Comparison of ENCODE assay signal across 9 cellular contexts in the genomic region with DNA sequence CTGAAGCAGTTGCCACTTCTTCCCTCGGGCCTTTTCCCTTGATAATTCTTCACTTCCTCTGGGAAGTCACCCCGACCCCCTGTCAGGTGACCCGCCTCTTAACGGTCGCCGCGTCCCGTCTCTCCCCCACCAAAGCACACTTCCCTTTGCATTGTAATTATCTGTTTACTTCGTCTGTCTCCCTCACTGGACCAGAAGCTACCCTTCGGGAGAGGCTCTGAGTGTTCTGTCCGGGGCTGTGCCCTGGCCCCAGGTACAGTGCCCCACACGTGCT. TPM values are rescaled to one million over a fixed set of nuclear protein-coding genes. Genes with fewer than 3 reads are reported as not detected.
DNase-seq lines count a peak whose midpoint lies in the region; ATAC-seq and TF ChIP-seq lines count a peak whose summit lies in the region.
"Had no signal": no experiment of that assay in that cellular context is flagged by ENCODE, and none has a peak within 500 bp of the region (broad histone marks: within the 10 kb centered on the region; RNA-seq: fewer than 3 reads in every experiment).

No MANE protein-coding gene starts in this region.

- no peaks in the 10 kb centered on the region for H3K9me2 ChIP-seq in PC-9 (ENCODE audit: insufficient read depth)

- no TSS peak for BruUV-seq in PC-9 (replicated peaks; lab: Mats Ljungman, UMichigan)

- intact Hi-C loops in PC-9 (cut with micrococcal nuclease; ENCODE audit: unreplicated experiment) (loop anchor here (1.0 to 5.0 kb wide), 5 partner anchors 55 to 197 kb away; no protein-coding TSS in a partner anchor), psoas muscle (cut with DNase I) (loop anchor here in 1 of 2 donors (5.0 kb wide), 2 partner anchors 105 to 185 kb away; no protein-coding TSS in a partner anchor)

- no peaks in the 10 kb centered on the region for H3K9me3 ChIP-seq in PC-9 (ENCODE audit: insufficient read depth, low read depth)
- H3K9me3 ChIP-seq in psoas muscle = no peaks in the 10 kb centered on the region
- H3K9me3 ChIP-seq: adrenal gland had no signal

- H4K20me1 ChIP-seq in PC-9 (ENCODE audit: insufficient read depth) = no peaks in the 10 kb centered on the region

- H2AFZ ChIP-seq in PC-9 = peak overlapping the region; percentile 72

- TF ChIP-seq CTCF in GM12864 (IDR thresholded peaks at IDR 0.05; ENCODE audit: low read depth, low read length, missing control alignments) (no peak), PC-9 (conservative IDR thresholded peaks at IDR 0.05) (no peak), epithelial cell of proximal tubule (conservative IDR thresholded peaks at IDR 0.05; ENCODE audit: low read depth, low read length) (no peak), psoas muscle (IDR thresholded peaks at IDR 0.05) (no peak), foreskin fibroblast (IDR thresholded peaks at IDR 0.05; ENCODE audit: low read depth, low read length) (no peak)

- H3F3A ChIP-seq in PC-9 (ENCODE audit: insufficient read depth, low read depth) = peaks cover 21% of the 10 kb centered on the region; the same call in 1 of the 2 replicates

- POLR2A ChIA-PET in PC-9 (lab: Charles Lee; ENCODE audit: unreplicated experiment) = no interaction called here

- H3K79me2 ChIP-seq in PC-9 (ENCODE audit: low read depth) = no peaks in the 10 kb centered on the region

- WGBS in psoas muscle, 3 donors = 36 to 52% (median 48%) methylated on average over 12 of the region's 12 CpGs

- H3K27me3 ChIP-seq in PC-9 (ENCODE audit: insufficient read depth, low read depth) = no peaks in the 10 kb centered on the region
- no peaks in the 10 kb centered on the region for H3K27me3 ChIP-seq in psoas muscle (ENCODE audit: insufficient read depth in 3 of 3, low read length in 2 of 3)
- H3K27me3 ChIP-seq: adrenal gland had no signal

- H3K4me1 ChIP-seq in PC-9 (replicated peaks; ENCODE audit: insufficient read depth) = peaks cover 12% of the 10 kb centered on the region
- peaks cover 40% of the 10 kb centered on the region for H3K4me1 ChIP-seq in psoas muscle

- peak overlapping the region; percentile 100 for H3K4me2 ChIP-seq in PC-9

- H3K36me3 ChIP-seq in PC-9 (ENCODE audit: low read depth) (no peaks in the 10 kb centered on the region), psoas muscle (ENCODE audit: insufficient read depth in 1 of 2, low read depth in 1 of 2) (no peaks in the 10 kb centered on the region)
- H3K36me3 ChIP-seq: adrenal gland had no signal

- CTCF ChIA-PET in PC-9 (lab: Charles Lee) = no interaction called here

- H3K4me3 ChIP-seq in GM12864 (ENCODE audit: low read depth, low read length) (peak overlapping the region; percentile 44), PC-9 (peak overlapping the region; percentile 75; the same call in 1 of the 2 replicates), epithelial cell of proximal tubule (ENCODE audit: low read depth, low read length) (peak overlapping the region; percentile 50), psoas muscle (peak overlapping the region; percentile 76), foreskin fibroblast (ENCODE audit: low read depth in 1 of 2, low read length in 2 of 2) (peak overlapping the region in 1 of 2 donors; percentile 21)

- no peak for ATAC-seq in psoas muscle
- no peak for ATAC-seq in HG03378 (IDR thresholded peaks at IDR 0.05; ENCODE audit: unreplicated experiment)

- no peak for DNase-seq in GM12864 (ENCODE audit: low read depth)
- no peak for DNase-seq in PC-9
- DNase-seq in epithelial cell of proximal tubule (ENCODE audit: low read depth) = no peak
- no peak for DNase-seq in psoas muscle
- DNase-seq in foreskin fibroblast = no peak
- no peak for DNase-seq in NCI-H748 (lab: John Stamatoyannopoulos, UW; ENCODE audit: unreplicated experiment)
- DNase-seq in amniotic stem cell (lab: John Stamatoyannopoulos, UW) = no peak

- H3K27ac ChIP-seq in PC-9 = no peak overlapping the region
- H3K27ac ChIP-seq in psoas muscle = peak overlapping the region; percentile 84

RNA-seq across cellular contexts. Expression of a gene that starts 0.8 kb away (rescaled TPM):
- 2.2 and 3.6 TPM in 2 replicates for total RNA-seq in PC-9 (2021)
- total RNA-seq in epithelial cell of proximal tubule = 1.4 and 2.0 TPM in 2 replicates
- total RNA-seq in psoas muscle = 1 to 10 TPM in 2 of 4 donors, under 1 TPM in 2; 0.75 to 3.0 (median 1.9) TPM
- 1 to 10 TPM in 2 of 3 donors, under 1 TPM in 1; 0.49 to 4.6 (median 1.1) TPM for polyA plus RNA-seq in psoas muscle

RNA-seq across cellular contexts. Expression of a gene that starts 45.8 kb away (rescaled TPM):
- total RNA-seq in PC-9 (2021) = 92.5 and 125 TPM in 2 replicates
- 152 and 157 TPM in 2 replicates for total RNA-seq in epithelial cell of proximal tubule
- total RNA-seq in psoas muscle = 100 to 1,000 TPM in 1 of 4 donors, 10 to 100 TPM in 3; 67.0 to 104 (median 82.4) TPM
- polyA plus RNA-seq in psoas muscle = 10 to 100 TPM; 30.8 to 83.6 (median 79.7) TPM
